18 cellular contexts compared by ENCODE assay signal in genomic region chr19:24127601-24128000, GRCh38. TPM values are rescaled to one million over a fixed set of nuclear protein-coding genes. Genes with fewer than 3 reads are reported as not detected.
A peak's percentile ranks its signal among the peaks of the same experiment; 100 is the strongest.
DNase-seq lines count a peak whose midpoint lies in the region; ATAC-seq and TF ChIP-seq lines count a peak whose summit lies in the region.
"Had no signal": no experiment of that assay in that cellular context is flagged by ENCODE, and none has a peak within 500 bp of the region (broad histone marks: within the 10 kb centered on the region; RNA-seq: fewer than 3 reads in every experiment).

No MANE protein-coding gene starts in this region.

- CTCF ChIA-PET in activated naive CD4-positive, alpha-beta T cell treated with anti-CD3 and anti-CD28 coated beads, Interleukin-2, amount 10 ng/mL, durations not matched to agents 7 days and 5 days (lab: Charles Lee): no interaction called here

- H3K4me1 ChIP-seq in adipocyte (ENCODE audit: control insufficient read depth, insufficient read depth, low read length): no peaks in the 10 kb centered on the region
- H3K4me1 ChIP-seq: Peyer's patch, SJCRH30 had no signal

- peaks cover 100% of the 10 kb centered on the region for H3K9me3 ChIP-seq in adipocyte (ENCODE audit: control insufficient read depth, low read length)

- no peak for TF ChIP-seq POLR2A in erythroblast (IDR thresholded peaks at IDR 0.05; ENCODE audit: low read length)

- no peaks in the 10 kb centered on the region for H3K4me1 Mint-ChIP-seq in progenitor cell of endocrine pancreas (ENCODE audit: low read depth)
- H3K4me1 Mint-ChIP-seq in activated naive CD4-positive, alpha-beta T cell treated with anti-CD3 and anti-CD28 coated beads, Interleukin-2, amount 10 ng/mL, durations not matched to agents 7 days and 5 days: no peaks in the 10 kb centered on the region

- peak overlapping the region; percentile 65 for H3K4me3 ChIP-seq in adipocyte (ENCODE audit: low read length)
- H3K4me3 ChIP-seq: MG63, Peyer's patch, SJCRH30 had no signal

- H3K27me3 ChIP-seq in adipocyte (replicated peaks; ENCODE audit: control insufficient read depth, insufficient read depth, low read length): no peaks in the 10 kb centered on the region
- H3K27me3 ChIP-seq: MG63, Peyer's patch, SJCRH30 had no signal

- H3K9ac ChIP-seq in adipocyte (ENCODE audit: low read length): no peak overlapping the region

- TF ChIP-seq CTCF in progenitor cell of endocrine pancreas (IDR thresholded peaks at IDR 0.05; ENCODE audit: unreplicated experiment): no peak

- DNase-seq in Caki2 (ENCODE audit: low read depth): peak; percentile 14
- DNase-seq in adipocyte (ENCODE audit: low read depth): no peak
- peak; percentile 1 to 9 for DNase-seq in erythroblast (lab: John Stamatoyannopoulos, UW)
- no peak for DNase-seq in progenitor cell of endocrine pancreas (ENCODE audit: low spot score, unreplicated experiment)
- no peak for DNase-seq in activated naive CD4-positive, alpha-beta T cell treated with anti-CD3 and anti-CD28 coated beads, Interleukin-2, amount 10 ng/mL, durations not matched to agents 7 days and 5 days
- DNase-seq in activated T-cell treated with anti-CD3 and anti-CD28 coated beads, Interleukin-2, amount 50 U/mL, for 1 hour: no peak
- DNase-seq in HPDE6-E6E7 (ENCODE audit: extremely low spot score): no peak
- DNase-seq: EL, GF-D8, H7, MG63, NCI-H1417, NCI-H1694 treated with DMSO at 0.1 percent for 48 hours, NCI-H446, NCI-H526, Peyer's patch had no signal

- H3K36me3 Mint-ChIP-seq in progenitor cell of endocrine pancreas (ENCODE audit: insufficient read depth): peaks cover 81% of the 10 kb centered on the region
- peaks cover 37% of the 10 kb centered on the region for H3K36me3 Mint-ChIP-seq in activated naive CD4-positive, alpha-beta T cell treated with anti-CD3 and anti-CD28 coated beads, Interleukin-2, amount 10 ng/mL, durations not matched to agents 7 days and 5 days

- in situ Hi-C loops in Caki2 (cut with HindIII; ENCODE audit: low pct_unique_long_range_greater_than_20kb, low sequenced_read_pairs): no loop called here

- H3K27me3 Mint-ChIP-seq in progenitor cell of endocrine pancreas: no peaks in the 10 kb centered on the region
- no peaks in the 10 kb centered on the region for H3K27me3 Mint-ChIP-seq in activated naive CD4-positive, alpha-beta T cell treated with anti-CD3 and anti-CD28 coated beads, Interleukin-2, amount 10 ng/mL, durations not matched to agents 7 days and 5 days

- H3K27ac Mint-ChIP-seq in progenitor cell of endocrine pancreas: peak overlapping the region; percentile 92
- no peak overlapping the region for H3K27ac Mint-ChIP-seq in activated naive CD4-positive, alpha-beta T cell treated with anti-CD3 and anti-CD28 coated beads, Interleukin-2, amount 10 ng/mL, durations not matched to agents 7 days and 5 days

- no peak for ATAC-seq in HG03045 (IDR thresholded peaks at IDR 0.05; ENCODE audit: unreplicated experiment)

- H3K9me3 Mint-ChIP-seq in progenitor cell of endocrine pancreas (ENCODE audit: low read depth): peaks cover 55% of the 10 kb centered on the region
- H3K9me3 Mint-ChIP-seq in activated naive CD4-positive, alpha-beta T cell treated with anti-CD3 and anti-CD28 coated beads, Interleukin-2, amount 10 ng/mL, durations not matched to agents 7 days and 5 days: peaks cover 60% of the 10 kb centered on the region

- H3K4me3 Mint-ChIP-seq in progenitor cell of endocrine pancreas (ENCODE audit: low read depth): no peak overlapping the region
- H3K4me3 Mint-ChIP-seq in activated naive CD4-positive, alpha-beta T cell treated with anti-CD3 and anti-CD28 coated beads, Interleukin-2, amount 10 ng/mL, durations not matched to agents 7 days and 5 days: no peak overlapping the region

- peaks cover 87% of the 10 kb centered on the region for H3K36me3 ChIP-seq in adipocyte (ENCODE audit: control insufficient read depth, insufficient read depth, low read length, severe bottlenecking)

RNA-seq across cellular contexts. Expression of gene ZNF254, which starts 40.6 kb away (rescaled TPM):
- 3.2 and 5.9 TPM in 2 replicates for total RNA-seq in Caki2 (2014; rRNA removed; shearing (Covaris generic); ENCODE audit: low replicate concordance)
- 42.3 and 44.0 TPM in 2 replicates for total RNA-seq in progenitor cell of endocrine pancreas

Comparison
In these comparisons a context has a peak if more than half of its experiments do, and no peak if none do; other contexts are left out.
1. DNase-seq: peak in Caki2 (single experiment) and erythroblast (2 of 2); none in adipocyte (single experiment), progenitor cell of endocrine pancreas (single experiment), activated naive CD4-positive, alpha-beta T cell treated with anti-CD3 and anti-CD28 coated beads, Interleukin-2, amount 10 ng/mL, durations not matched to agents 7 days and 5 days (single experiment), activated T-cell treated with anti-CD3 and anti-CD28 coated beads, Interleukin-2, amount 50 U/mL, for 1 hour (single experiment) and HPDE6-E6E7 (single experiment).